ENCODE assay signal across 8 cellular contexts in genomic region chrX:3651272-3651671, GRCh38.
DNase-seq lines count a peak whose midpoint lies in the region; ATAC-seq and TF ChIP-seq lines count a peak whose summit lies in the region.

No MANE protein-coding gene starts in this region.

- no peaks in the 10 kb centered on the region for H3K36me3 ChIP-seq in Peyer's patch
- H3K36me3 ChIP-seq in transverse colon, result no peaks in the 10 kb centered on the region

- in situ Hi-C loops in transverse colon (cut with MboI; ENCODE audit: low pct_ligation_motif_present in 1 of 4, low pct_unique_long_range_greater_than_20kb in 1 of 4, low sequenced_read_pairs in 3 of 4), result loop anchor here in 2 of 4 donors (10.0 kb wide), 2 partner anchors 154 to 164 kb away; no protein-coding TSS in a partner anchor

- 31 to 47% methylated on average over 4 of the region's 4 CpGs for WGBS in transverse colon (ENCODE audit: low coverage in 1 of 2), 2 donors

- H3K4me3 ChIP-seq in Peyer's patch (no peak overlapping the region), transverse colon (no peak overlapping the region)

- no peaks in the 10 kb centered on the region for H3K27me3 ChIP-seq in Peyer's patch
- H3K27me3 ChIP-seq in transverse colon, result no peaks in the 10 kb centered on the region

- H3K4me1 ChIP-seq in Peyer's patch (no peaks in the 10 kb centered on the region), transverse colon (no peaks in the 10 kb centered on the region)

- intact Hi-C loops in transverse colon (cut with DNase I; ENCODE audit: low total_unique reads), result no loop called here

- DNase-seq in Peyer's patch (no peak), fibroblast of the conjunctiva (ENCODE audit: low read depth) (peak; percentile 27), transverse colon (no peak), amniotic stem cell (lab: John Stamatoyannopoulos, UW) (no peak), iPS-NIHi11 (ENCODE audit: low spot score) (no peak)

- H3K9me3 ChIP-seq in Peyer's patch, result no peaks in the 10 kb centered on the region
- no peaks in the 10 kb centered on the region for H3K9me3 ChIP-seq in transverse colon

- TF ChIP-seq POLR2A in Peyer's patch (IDR thresholded peaks at IDR 0.05) (no peak), transverse colon (IDR thresholded peaks at IDR 0.05) (no peak)

- H3K27ac ChIP-seq in 22Rv1 (no peak overlapping the region), Peyer's patch (no peak overlapping the region), transverse colon (no peak overlapping the region)

- peak; percentile 65 for TF ChIP-seq CTCF in 22Rv1 (IDR thresholded peaks at IDR 0.05)
- TF ChIP-seq CTCF in GM12872 (IDR thresholded peaks at IDR 0.05; ENCODE audit: insufficient read depth, low read depth, low read length), result peak; percentile 33; the same call in 2 of the 3 replicates
- peak in 5 of 6 experiments; percentile 42 to 73 (median 50) for TF ChIP-seq CTCF in Peyer's patch (IDR thresholded peaks at IDR 0.05)
- TF ChIP-seq CTCF in transverse colon (IDR thresholded peaks at IDR 0.05), result peak; percentile 30 to 43 (median 39)

- TF ChIP-seq EP300 in transverse colon (IDR thresholded peaks at IDR 0.05; ENCODE audit: low read depth), result no peak

- ATAC-seq in HG02642 (IDR thresholded peaks at IDR 0.05; ENCODE audit: poor library complexity, unreplicated experiment), result no peak
